Comparison of ENCODE assay signal across 25 cellular contexts in the genomic region with DNA sequence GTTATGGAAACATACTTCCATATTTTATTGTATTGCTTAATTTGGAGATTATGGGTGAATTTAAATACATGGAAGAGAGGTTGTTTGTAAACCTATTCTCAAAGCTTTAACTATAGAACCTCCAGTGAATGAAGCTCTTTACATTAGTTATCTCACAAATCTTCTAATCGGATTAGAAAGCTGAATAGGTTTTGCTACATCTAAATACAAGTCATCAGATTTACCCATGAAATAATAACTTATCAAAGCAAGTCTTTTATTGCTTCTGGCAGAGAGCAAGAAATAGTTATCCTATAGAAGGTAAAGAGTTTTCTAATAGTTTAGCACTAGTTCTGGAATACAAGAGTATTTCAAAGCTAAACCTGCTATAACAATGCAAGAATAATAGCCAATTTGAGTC.
"Had no signal": no experiment of that assay in that cellular context is flagged by ENCODE, and none has a peak within 500 bp of the region (broad histone marks: within the 10 kb centered on the region; RNA-seq: fewer than 3 reads in every experiment).

No MANE protein-coding gene starts in this region.

- H3K4me1 Mint-ChIP-seq: mesothelial cell of epicardium had no signal

- H3K27ac ChIP-seq: coronary artery, epithelial cell of prostate, esophagus squamous epithelium, gastrocnemius medialis, heart right ventricle, left lung, lower lobe of right lung had no signal

- H3K4me1 ChIP-seq: esophagus squamous epithelium, gastrocnemius medialis, heart right ventricle, left lung, lower lobe of right lung had no signal

- H3K4me3 Mint-ChIP-seq: mesothelial cell of epicardium; naive B cell; naive thymus-derived CD8-positive, alpha-beta T cell had no signal

- ATAC-seq: esophagus mucosa; gastrocnemius medialis; heart right ventricle; left cardiac atrium; left lung; left ventricle myocardium superior; lower lobe of right lung; mucosa of descending colon; naive thymus-derived CD8-positive, alpha-beta T cell had no signal

- DNase-seq: dermis blood vessel endothelial cell; dorsolateral prefrontal cortex; effector CD4-positive, alpha-beta T cell; effector memory CD4-positive, alpha-beta T cell; erythroblast; esophagus squamous epithelium; foreskin fibroblast; foreskin melanocyte; gastrocnemius medialis; glutamatergic neuron; head of caudate nucleus; heart right ventricle; hippocampal formation; left cardiac atrium; left lung; left ventricle myocardium superior; lower lobe of right lung; mesenchymal stem cell; mucosa of descending colon; naive B cell; naive thymus-derived CD8-positive, alpha-beta T cell had no signal

- H3K27me3 Mint-ChIP-seq: naive thymus-derived CD8-positive, alpha-beta T cell had no signal

- H3K9me3 ChIP-seq: esophagus squamous epithelium, gastrocnemius medialis, heart right ventricle, left lung, lower lobe of right lung, mucosa of descending colon had no signal

- H3K4me3 ChIP-seq: coronary artery, dorsolateral prefrontal cortex, esophagus squamous epithelium, gastrocnemius medialis, heart right ventricle, left lung, lower lobe of right lung, mucosa of descending colon had no signal

- H3K27ac Mint-ChIP-seq: mesothelial cell of epicardium had no signal

- H3K9me3 Mint-ChIP-seq: mesothelial cell of epicardium; naive B cell; naive thymus-derived CD8-positive, alpha-beta T cell had no signal

- H3K27me3 ChIP-seq: dorsolateral prefrontal cortex, esophagus squamous epithelium, gastrocnemius medialis, heart right ventricle, left lung had no signal
